In the genomic region with DNA sequence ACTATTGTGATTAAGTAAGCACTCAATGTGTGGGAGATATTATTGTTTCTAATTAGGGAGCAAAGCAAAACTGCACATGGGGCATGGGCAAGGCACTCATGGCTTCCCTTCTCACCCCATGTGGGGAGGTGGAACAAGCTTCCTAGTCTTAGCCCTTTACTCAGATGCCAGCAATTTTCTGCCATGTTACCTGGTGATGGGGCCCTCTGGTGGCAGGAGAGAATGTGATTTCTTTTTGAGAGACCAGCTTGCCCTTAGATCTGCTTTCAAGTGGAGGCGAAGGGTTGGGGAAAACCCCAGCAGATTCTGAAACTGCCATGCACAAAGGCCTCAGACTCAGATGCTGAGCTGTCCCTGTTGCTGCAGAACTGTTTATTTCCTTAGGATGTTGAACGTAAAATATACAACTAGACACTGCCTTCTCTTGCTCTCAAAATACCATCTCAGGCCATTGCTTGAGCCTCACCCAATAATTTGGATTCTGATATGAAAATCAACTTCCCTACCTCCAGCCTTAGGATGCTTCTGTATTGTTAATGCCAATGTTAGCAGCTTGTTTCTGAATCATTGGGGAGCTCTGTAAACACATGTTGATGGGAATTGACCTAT, we compare ENCODE assay signal across 8 cellular contexts.
A peak's percentile ranks its signal among the peaks of the same experiment; 100 is the strongest.
DNase-seq lines count a peak whose midpoint lies in the region; ATAC-seq and TF ChIP-seq lines count a peak whose summit lies in the region.

No MANE protein-coding gene starts in this region.

- intact Hi-C loops in heart right ventricle (cut with DNase I) = loop anchor here in 2 of 10 donors (5.0 to 10.0 kb wide), 2 partner anchors 103 to 1299 kb away; no protein-coding TSS in a partner anchor

- no peak overlapping the region for H3K4me3 ChIP-seq in heart right ventricle

- no peak overlapping the region for H3K27ac Mint-ChIP-seq in activated T-cell treated with anti-CD3 and anti-CD28 coated beads, Interleukin-2, amount 50 U/mL, for 72 hours

- no peaks in the 10 kb centered on the region for H3K9me3 Mint-ChIP-seq in activated T-cell treated with anti-CD3 and anti-CD28 coated beads, Interleukin-2, amount 50 U/mL, for 72 hours

- DNase-seq in DMS53 (lab: John Stamatoyannopoulos, UW) = peak; percentile 83
- peak; percentile 57 for DNase-seq in OCI-M1 (lab: John Stamatoyannopoulos, UW)
- DNase-seq in activated T-cell treated with anti-CD3 and anti-CD28 coated beads, Interleukin-2, amount 50 U/mL, for 72 hours = peak; percentile 81 to 82
- DNase-seq in heart right ventricle = peak in 1 of 2 donors; percentile 8
- peak; percentile 39 to 50 for DNase-seq in stimulated activated CD4-positive, alpha-beta T cell treated with anti-CD3 and anti-CD28 coated beads, Interleukin-15, amount 100 ng/mL, for 1 hour (ENCODE audit: low read depth in 1 of 2, low spot score in 1 of 2)
- no peak for DNase-seq in NCI-H128 (lab: John Stamatoyannopoulos, UW; ENCODE audit: unreplicated experiment)

- H3K27me3 ChIP-seq in heart right ventricle = no peaks in the 10 kb centered on the region

- no peaks in the 10 kb centered on the region for H3K36me3 ChIP-seq in heart right ventricle

- ATAC-seq in GM19468 (IDR thresholded peaks at IDR 0.05; ENCODE audit: extremely low read depth, unreplicated experiment) (peak; percentile 33), HG03558 (IDR thresholded peaks at IDR 0.05; ENCODE audit: extremely low read depth, unreplicated experiment) (peak; percentile 92), heart right ventricle (peak in 4 of 8 donors; percentile 23 to 50 (median 37))
- ATAC-seq in activated T-cell treated with anti-CD3 and anti-CD28 coated beads, Interleukin-2, amount 50 U/mL, for 72 hours (replicated peaks in 1 of 2) = peak; percentile 84

- H3K4me1 Mint-ChIP-seq in activated T-cell treated with anti-CD3 and anti-CD28 coated beads, Interleukin-2, amount 50 U/mL, for 72 hours (ENCODE audit: low read depth) = peaks cover 46% of the 10 kb centered on the region

- H3K4me1 ChIP-seq in heart right ventricle = peaks cover 0 to 6% (median 0%) of the 10 kb centered on the region in 9 donors

- no peaks in the 10 kb centered on the region for H3K36me3 Mint-ChIP-seq in activated T-cell treated with anti-CD3 and anti-CD28 coated beads, Interleukin-2, amount 50 U/mL, for 72 hours (ENCODE audit: insufficient read depth in 2 of 2)

- H3K27ac ChIP-seq in heart right ventricle = no peak overlapping the region

- TF ChIP-seq CTCF in heart right ventricle (IDR thresholded peaks at IDR 0.05) = peak in 6 of 9 donors; percentile 35 to 55 (median 44)

- WGBS in heart right ventricle, 2 donors = 68 to 69% methylated on average over 2 of the region's 2 CpGs

- no peak overlapping the region for H3K4me3 Mint-ChIP-seq in activated T-cell treated with anti-CD3 and anti-CD28 coated beads, Interleukin-2, amount 50 U/mL, for 72 hours

- H3K9me3 ChIP-seq in heart right ventricle = peaks cover 0 to 10% (median 0%) of the 10 kb centered on the region in 11 donors

- no peaks in the 10 kb centered on the region for H3K27me3 Mint-ChIP-seq in activated T-cell treated with anti-CD3 and anti-CD28 coated beads, Interleukin-2, amount 50 U/mL, for 72 hours (ENCODE audit: low read depth)
